8 cellular contexts compared by ENCODE assay signal in the genomic region with DNA sequence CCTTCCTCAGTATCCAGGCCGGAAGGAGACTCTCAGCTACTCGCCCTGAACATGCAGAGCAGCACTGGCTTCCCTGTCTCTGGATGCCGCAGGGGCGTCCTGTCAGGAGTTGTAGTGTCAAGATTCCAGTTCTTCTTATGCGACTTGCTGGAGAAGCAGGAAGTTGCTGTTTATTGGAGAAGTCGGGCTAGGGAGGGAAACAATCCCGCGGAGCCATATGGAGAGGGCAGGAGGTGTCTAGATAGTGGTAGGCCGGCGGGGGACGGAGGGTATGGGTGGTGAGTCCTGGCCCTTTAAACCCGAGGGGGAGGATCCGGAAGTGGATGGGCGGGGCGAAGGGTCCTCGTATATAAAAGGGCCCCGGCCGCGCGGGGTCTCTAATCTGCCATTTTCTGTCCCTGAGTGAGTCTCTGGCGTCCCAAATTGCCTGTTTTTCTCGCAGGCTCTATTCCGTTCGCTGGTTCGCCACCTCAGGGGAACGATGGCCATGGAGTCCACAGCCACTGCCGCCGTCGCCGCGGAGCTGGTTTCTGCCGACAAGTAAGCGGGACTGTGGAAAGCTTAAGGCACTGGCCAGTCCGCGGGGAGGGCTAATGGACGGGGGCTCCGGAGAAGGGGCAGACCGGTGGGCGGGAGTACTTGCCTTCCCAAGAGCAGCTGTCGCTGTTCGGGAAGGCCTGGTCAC. TPM values are rescaled to one million over a fixed set of nuclear protein-coding genes. Genes with fewer than 3 reads are reported as not detected.
DNase-seq lines count a peak whose midpoint lies in the region; ATAC-seq and TF ChIP-seq lines count a peak whose summit lies in the region.

A gene with protein sequence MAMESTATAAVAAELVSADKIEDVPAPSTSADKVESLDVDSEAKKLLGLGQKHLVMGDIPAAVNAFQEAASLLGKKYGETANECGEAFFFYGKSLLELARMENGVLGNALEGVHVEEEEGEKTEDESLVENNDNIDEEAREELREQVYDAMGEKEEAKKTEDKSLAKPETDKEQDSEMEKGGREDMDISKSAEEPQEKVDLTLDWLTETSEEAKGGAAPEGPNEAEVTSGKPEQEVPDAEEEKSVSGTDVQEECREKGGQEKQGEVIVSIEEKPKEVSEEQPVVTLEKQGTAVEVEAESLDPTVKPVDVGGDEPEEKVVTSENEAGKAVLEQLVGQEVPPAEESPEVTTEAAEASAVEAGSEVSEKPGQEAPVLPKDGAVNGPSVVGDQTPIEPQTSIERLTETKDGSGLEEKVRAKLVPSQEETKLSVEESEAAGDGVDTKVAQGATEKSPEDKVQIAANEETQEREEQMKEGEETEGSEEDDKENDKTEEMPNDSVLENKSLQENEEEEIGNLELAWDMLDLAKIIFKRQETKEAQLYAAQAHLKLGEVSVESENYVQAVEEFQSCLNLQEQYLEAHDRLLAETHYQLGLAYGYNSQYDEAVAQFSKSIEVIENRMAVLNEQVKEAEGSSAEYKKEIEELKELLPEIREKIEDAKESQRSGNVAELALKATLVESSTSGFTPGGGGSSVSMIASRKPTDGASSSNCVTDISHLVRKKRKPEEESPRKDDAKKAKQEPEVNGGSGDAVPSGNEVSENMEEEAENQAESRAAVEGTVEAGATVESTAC (plus strand): TSS at position 376 of the 685 bp plus-strand sequence. CDS start 106 bp downstream, at position 482.

- H3K9me2 ChIP-seq in GM23338 (ENCODE audit: insufficient read depth), result no peaks in the 10 kb centered on the region

- peaks cover 19% of the 10 kb centered on the region for H3K4me1 ChIP-seq in GM23338 (ENCODE audit: insufficient read depth)
- peaks cover 5% of the 10 kb centered on the region for H3K4me1 ChIP-seq in fibroblast of lung (ENCODE audit: control insufficient read depth, extremely low read depth, insufficient read depth, low read length)

- H3K9me3 ChIP-seq in fibroblast of lung (ENCODE audit: control insufficient read depth, insufficient read depth, low read depth, low read length), result no peaks in the 10 kb centered on the region

- H3K4me3 Mint-ChIP-seq in GM23338 (peak within 1 kb of the TSS; percentile 100), natural killer cell (peak within 1 kb of the TSS; percentile 99)

- H3K27ac Mint-ChIP-seq in GM23338 (peak within 1 kb of the TSS; percentile 100), natural killer cell (peak within 1 kb of the TSS; percentile 92 to 99)

- H3K36me3 ChIP-seq in GM23338 (ENCODE audit: insufficient read depth) (peaks cover 14% of the 10 kb centered on the region), fibroblast of lung (ENCODE audit: control insufficient read depth, insufficient read depth, low read length) (no peaks in the 10 kb centered on the region)

- H3K27me3 ChIP-seq in GM23338 (ENCODE audit: insufficient read depth), result no peaks in the 10 kb centered on the region
- H3K27me3 ChIP-seq in fibroblast of lung (ENCODE audit: control insufficient read depth, insufficient read depth, low read length), result no peaks in the 10 kb centered on the region

- peaks cover 16% of the 10 kb centered on the region for H3K27me3 Mint-ChIP-seq in GM23338 (ENCODE audit: insufficient read depth, low read depth, poor library complexity)
- H3K27me3 Mint-ChIP-seq in natural killer cell (ENCODE audit: low read depth in 2 of 2), result no peaks in the 10 kb centered on the region

- H3K4me1 Mint-ChIP-seq in GM23338 (peaks cover 20% of the 10 kb centered on the region), natural killer cell (peaks cover 35 to 38% of the 10 kb centered on the region in 2 donors)

- H3K36me3 Mint-ChIP-seq in GM23338 (ENCODE audit: low read depth) (peaks cover 35% of the 10 kb centered on the region), natural killer cell (peaks cover 5% of the 10 kb centered on the region)

- H3K9ac ChIP-seq in fibroblast of lung (ENCODE audit: insufficient read depth, low read length), result peak within 1 kb of the TSS; percentile 96

- H3K4me2 ChIP-seq in GM23338 (peak within 1 kb of the TSS; percentile 95), fibroblast of lung (ENCODE audit: extremely low read depth, insufficient read depth, low read length) (peak within 1 kb of the TSS; percentile 95)

- peak within 1 kb of the TSS; percentile 98 for H2AFZ ChIP-seq in GM23338
- peak within 1 kb of the TSS; percentile 100 for H2AFZ ChIP-seq in fibroblast of lung (ENCODE audit: low read length)

- TF ChIP-seq CTCF in GM23338 (conservative IDR thresholded peaks at IDR 0.05; ENCODE audit: low read depth in 2 of 2), result no peak
- peak; percentile 5 to 12 for TF ChIP-seq CTCF in fibroblast of lung (conservative IDR thresholded peaks at IDR 0.05 in 1 of 2, IDR thresholded peaks at IDR 0.05 in 1 of 2; ENCODE audit: low read depth in 1 of 2, low read length in 2 of 2)
- no peak for TF ChIP-seq CTCF in natural killer cell (IDR thresholded peaks at IDR 0.05)

- H3K79me2 ChIP-seq in GM23338 (replicated peaks; ENCODE audit: insufficient read depth) (peaks cover 53% of the 10 kb centered on the region), fibroblast of lung (ENCODE audit: control insufficient read depth, insufficient read depth, low read length) (peaks cover 46% of the 10 kb centered on the region)

- intact Hi-C loops in natural killer cell (cut with micrococcal nuclease), result loop anchor here (1.0 to 10.0 kb wide), 5 partner anchors 33 to 849 kb away; a partner anchor contains a TSS

- H3K9me3 Mint-ChIP-seq in GM23338, result peaks cover 4% of the 10 kb centered on the region; the same call in 2 of the 3 replicates
- H3K9me3 Mint-ChIP-seq in natural killer cell, result no peaks in the 10 kb centered on the region

- peak within 1 kb of the TSS; percentile 89 for H3K4me3 ChIP-seq in GM23338
- H3K4me3 ChIP-seq in fibroblast of lung (replicated peaks in 1 of 4; ENCODE audit: control extremely low read depth in 1 of 4, insufficient read depth in 1 of 4, low read depth in 3 of 4, low read length in 4 of 4), result peak within 1 kb of the TSS; percentile 85 to 100 (median 98)

- peak within 1 kb of the TSS; percentile 100 for H3K27ac ChIP-seq in GM23338 (ENCODE audit: low read depth)
- H3K27ac ChIP-seq in fibroblast of lung (ENCODE audit: insufficient read depth, low read length), result peak within 1 kb of the TSS; percentile 97

- H4K20me1 ChIP-seq in GM23338 (replicated peaks; ENCODE audit: insufficient read depth) (peaks cover 33% of the 10 kb centered on the region), fibroblast of lung (ENCODE audit: control insufficient read depth, extremely low read depth, insufficient read depth, low read length) (no peaks in the 10 kb centered on the region)

- H3F3A ChIP-seq in GM23338 (replicated peaks; ENCODE audit: low read depth), result peaks cover 6% of the 10 kb centered on the region; the same call in 1 of the 2 replicates

- peak; percentile 97 for DNase-seq in ELF-1 (ENCODE audit: low read depth, low spot score)
- DNase-seq in GM23338 (ENCODE audit: low spot score), result peak; percentile 86
- peak; percentile 79 for DNase-seq in LHCN-M2 (ENCODE audit: low read depth)
- DNase-seq in RKO (ENCODE audit: low spot score), result peak; percentile 82
- DNase-seq in activated T-helper 1 cell treated with anti-CD3 and anti-CD28 coated beads, Interleukin-2, amount 50 U/mL, for 16 hours (ENCODE audit: low read depth in 1 of 2, low spot score in 1 of 2), result peak; percentile 86 to 91
- DNase-seq in fibroblast of lung (ENCODE audit: low read depth in 2 of 2), result peak; percentile 70 to 81
- peak; percentile 96 for DNase-seq in natural killer cell
- DNase-seq in stimulated activated naive CD4-positive, alpha-beta T cell (lab: John Stamatoyannopoulos, UW), result peak; percentile 85 to 99 (median 94)

- peak; percentile 76 for ATAC-seq in GM23338
- peak; percentile 63 to 79 (median 67) for ATAC-seq in natural killer cell

RNA-seq across cellular contexts. Expression of the gene that starts here (rescaled TPM):
- total RNA-seq in GM23338 (2014; rRNA removed; shearing (Covaris generic)), result 254 and 294 TPM in 2 replicates
- polyA plus RNA-seq in GM23338 (2016; fragmentation: Nextera tagmentation; extraction: Ambion mirVana) (1,008 and 1,039 TPM in 2 replicates), fibroblast of lung (54.1 and 86.1 TPM in 2 replicates)
- total RNA-seq in LHCN-M2 (2014; rRNA removed) (112 and 123 TPM in 2 replicates), fibroblast of lung (30.9 and 37.2 TPM in 2 replicates), natural killer cell (100 to 1,000 TPM; 109 to 171 (median 121) TPM)
- polyA plus RNA-seq in LHCN-M2 (2012), result 73.9 TPM
- polyA plus RNA-seq in fibroblast of lung (2012), result 53.7 and 90.6 TPM in 2 replicates
- polyA minus RNA-seq in fibroblast of lung (ENCODE audit: low replicate concordance), result 5.7 and 12.1 TPM in 2 replicates

Comparison
In these comparisons a context has a peak if more than half of its experiments do, and no peak if none do; other contexts are left out.
1. Peak in every context shown above with its lines: DNase-seq, ATAC-seq, H3K4me3 ChIP-seq and H3K27ac ChIP-seq.
2. RNA of the gene that starts here (polyA plus RNA-seq): 1,008 to 1,039 TPM in GM23338; 53.7 to 90.6 TPM in fibroblast of lung; every median in the first group is over 10 times any median in the second.
3. CTCF ChIP-seq: peak in fibroblast of lung (2 of 2); none in GM23338 (0 of 2) and natural killer cell (single experiment).